In the genomic region with DNA sequence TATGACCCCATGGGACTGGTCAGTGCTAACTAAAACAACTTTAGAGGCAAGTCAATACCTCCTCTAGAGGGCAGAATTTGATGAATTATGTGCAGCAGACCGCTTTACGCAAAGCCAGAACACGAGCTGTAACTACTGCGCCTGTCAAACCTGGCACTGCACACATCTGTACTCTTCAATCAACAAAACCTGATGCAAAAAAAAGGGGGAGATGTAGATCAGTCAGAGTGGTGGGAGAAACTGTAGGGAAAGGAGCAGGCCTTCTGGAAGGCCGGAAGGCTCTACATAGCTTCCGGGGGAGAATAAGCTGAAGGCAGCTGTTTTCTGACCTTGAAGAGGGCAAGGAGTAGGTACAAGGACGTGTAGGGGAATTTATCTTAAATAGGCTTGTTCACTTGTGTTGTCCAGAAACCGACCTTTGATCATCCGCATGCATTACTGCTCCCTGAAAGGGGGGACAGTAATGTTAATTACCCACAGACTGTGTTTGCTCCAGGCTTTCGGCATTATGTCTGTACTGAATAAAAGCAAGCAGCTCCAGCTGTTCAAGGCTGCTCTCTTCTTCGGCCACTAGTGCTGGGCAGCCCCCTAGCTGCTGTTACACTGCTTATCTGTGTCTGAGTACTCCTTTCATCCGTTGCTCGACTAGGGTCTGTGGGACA, we compare ENCODE assay signal across 15 cellular contexts. TPM values are rescaled to one million over a fixed set of nuclear protein-coding genes. Genes with fewer than 3 reads are reported as not detected.
DNase-seq lines count a peak whose midpoint lies in the region; ATAC-seq, FAIRE-seq and TF ChIP-seq lines count a peak whose summit lies in the region.
"Had no signal": no experiment of that assay in that cellular context is flagged by ENCODE, and none has a peak within 500 bp of the region (broad histone marks: within the 10 kb centered on the region; RNA-seq: fewer than 3 reads in every experiment).

No MANE protein-coding gene starts in this region.

- H3K36me3 Mint-ChIP-seq in activated T-cell treated with anti-CD3 and anti-CD28 coated beads, Interleukin-2, amount 50 U/mL, for 24 hours (ENCODE audit: low read depth): peaks cover 33% of the 10 kb centered on the region

- H3K27me3 ChIP-seq in Peyer's patch: no peaks in the 10 kb centered on the region
- H3K27me3 ChIP-seq: ovary, tibial artery had no signal

- H3K4me3 Mint-ChIP-seq in activated T-cell treated with anti-CD3 and anti-CD28 coated beads, Interleukin-2, amount 50 U/mL, for 24 hours: no peak overlapping the region
- H3K4me3 Mint-ChIP-seq: activated CD4-positive, alpha-beta T cell treated with anti-CD3 and anti-CD28 coated beads, Interleukin-2, amount 10 ng/mL, durations not matched to agents 7 days and 5 days; mesothelial cell of epicardium; T-helper 2 cell treated with Interferon-gamma antibody and Interleukin-4, amounts not matched to agents 5 μg/mL and 100 μg/mL, for 36 hours had no signal

- TF ChIP-seq POLR2A in A549 (IDR thresholded peaks at IDR 0.05; ENCODE audit: low read length) (no peak), GM18505 (IDR thresholded peaks at IDR 0.05; ENCODE audit: borderline replicate concordance, extremely low read depth, insufficient read depth, insufficient read length) (peak; percentile 26), Peyer's patch (IDR thresholded peaks at IDR 0.05) (no peak)

- no peaks in the 10 kb centered on the region for H3K27me3 Mint-ChIP-seq in activated T-cell treated with anti-CD3 and anti-CD28 coated beads, Interleukin-2, amount 50 U/mL, for 24 hours
- H3K27me3 Mint-ChIP-seq: activated CD4-positive, alpha-beta T cell treated with anti-CD3 and anti-CD28 coated beads, Interleukin-2, amount 10 ng/mL, durations not matched to agents 7 days and 5 days had no signal

- H3K27ac Mint-ChIP-seq in activated T-cell treated with anti-CD3 and anti-CD28 coated beads, Interleukin-2, amount 50 U/mL, for 24 hours: no peak overlapping the region
- H3K27ac Mint-ChIP-seq: activated CD4-positive, alpha-beta T cell treated with anti-CD3 and anti-CD28 coated beads, Interleukin-2, amount 10 ng/mL, durations not matched to agents 7 days and 5 days; T-helper 2 cell treated with Interferon-gamma antibody and Interleukin-4, amounts not matched to agents 5 μg/mL and 100 μg/mL, for 36 hours had no signal

- no peak overlapping the region for H3K4me2 ChIP-seq in A549

- H3K27ac ChIP-seq in A549 (no peak overlapping the region), Peyer's patch (peak overlapping the region in 3 of 4 donors; percentile 45 to 75 (median 72))
- H3K27ac ChIP-seq: ovary, tibial artery had no signal

- no peak for FAIRE-seq in A549 (lab: Jason Lieb, UNC)

- peaks cover 0 to 11% (median 0%) of the 10 kb centered on the region in 3 donors for H3K36me3 ChIP-seq in Peyer's patch
- H3K36me3 ChIP-seq: HAP-1, ovary had no signal

- TF ChIP-seq RAD21 in A549 (conservative IDR thresholded peaks at IDR 0.05 in 1 of 2, IDR thresholded peaks at IDR 0.05 in 1 of 2): peak; percentile 19 to 32; a peak in 2 of 5 replicates

- WGBS in A549 (ENCODE audit: missing lambda C conversion rate): 86% methylated on average over 13 of the region's 13 CpGs

- peak; percentile 27; the same call in 1 of the 3 replicates for TF ChIP-seq CTCF in A549 (IDR thresholded peaks at IDR 0.05)
- TF ChIP-seq CTCF in Peyer's patch (IDR thresholded peaks at IDR 0.05): peak in 3 of 6 experiments; percentile 21 to 39 (median 25)
- no peak for TF ChIP-seq CTCF in GM20000 (IDR thresholded peaks at IDR 0.05; ENCODE audit: extremely low read depth, missing control alignments)

- TF ChIP-seq EP300 in A549 (IDR thresholded peaks at IDR 0.05): no peak

- no peaks in the 10 kb centered on the region for H3K9me3 Mint-ChIP-seq in activated T-cell treated with anti-CD3 and anti-CD28 coated beads, Interleukin-2, amount 50 U/mL, for 24 hours
- H3K9me3 Mint-ChIP-seq: T-helper 2 cell treated with Interferon-gamma antibody and Interleukin-4, amounts not matched to agents 5 μg/mL and 100 μg/mL, for 36 hours had no signal

- CTCF ChIA-PET in A549 (lab: Yijun Ruan, JAX): interaction anchor here (1.0 to 1.4 kb wide), 4 partner anchors 9 to 80 kb away, joined by 3 to 4 read pairs (median 4); no protein-coding TSS in a partner anchor

- ATAC-seq in A549 (peak; percentile 75 to 77; a peak in 4 of 6 replicates), GM18505 (IDR thresholded peaks at IDR 0.05; ENCODE audit: unreplicated experiment) (no peak)

- H3K4me3 ChIP-seq in A549: no peak overlapping the region
- H3K4me3 ChIP-seq in Peyer's patch: no peak overlapping the region
- H3K4me3 ChIP-seq: HAP-1, ovary, tibial artery had no signal

- H3K9me3 ChIP-seq in A549: no peaks in the 10 kb centered on the region
- H3K9me3 ChIP-seq in Peyer's patch: no peaks in the 10 kb centered on the region
- H3K9me3 ChIP-seq: HAP-1, ovary, tibial artery had no signal

- peaks cover 8% of the 10 kb centered on the region; the same call in 1 of the 3 replicates for H3K4me1 ChIP-seq in A549
- peaks cover 0 to 19% (median 0%) of the 10 kb centered on the region in 4 donors for H3K4me1 ChIP-seq in Peyer's patch
- H3K4me1 ChIP-seq: HAP-1, tibial artery had no signal

- POLR2A ChIA-PET in A549 (lab: Yijun Ruan, JAX): no interaction called here

- H3K4me1 Mint-ChIP-seq in activated T-cell treated with anti-CD3 and anti-CD28 coated beads, Interleukin-2, amount 50 U/mL, for 24 hours (ENCODE audit: low read depth): peaks cover 14% of the 10 kb centered on the region
- H3K4me1 Mint-ChIP-seq: activated CD4-positive, alpha-beta T cell treated with anti-CD3 and anti-CD28 coated beads, Interleukin-2, amount 10 ng/mL, durations not matched to agents 7 days and 5 days had no signal

- DNase-seq in A549 (ENCODE audit: low read depth in 1 of 2, low spot score in 1 of 2): peak in 1 of 2 experiments; percentile 31
- peak in 1 of 3 donors; percentile 44 for DNase-seq in Peyer's patch
- peak; percentile 7 for DNase-seq in iPS-NIHi11 (ENCODE audit: low spot score)
- no peak for DNase-seq in GM20000 (ENCODE audit: low spot score)
- no peak for DNase-seq in SW 1271 (lab: John Stamatoyannopoulos, UW)
- DNase-seq in activated T-cell treated with anti-CD3 and anti-CD28 coated beads, Interleukin-2, amount 50 U/mL, for 24 hours: no peak
- DNase-seq in activated CD4-positive, alpha-beta T cell treated with anti-CD3 and anti-CD28 coated beads, Interleukin-2, amount 50 U/mL, for 48 hours: no peak
- DNase-seq: activated CD4-positive, alpha-beta T cell treated with anti-CD3 and anti-CD28 coated beads, Interleukin-2, amount 10 ng/mL, durations not matched to agents 7 days and 5 days; ovary; stimulated activated CD8-positive, alpha-beta memory T cell treated with anti-CD3 and anti-CD28 coated beads, Interleukin-4, amount 100 ng/mL, for 48 hours; tibial artery had no signal

TF ChIP-seq in A549, 52 proteins besides CTCF, POLR2A, EP300 and RAD21 (continues in another document):
- TF ChIP-seq, protein P1, sequence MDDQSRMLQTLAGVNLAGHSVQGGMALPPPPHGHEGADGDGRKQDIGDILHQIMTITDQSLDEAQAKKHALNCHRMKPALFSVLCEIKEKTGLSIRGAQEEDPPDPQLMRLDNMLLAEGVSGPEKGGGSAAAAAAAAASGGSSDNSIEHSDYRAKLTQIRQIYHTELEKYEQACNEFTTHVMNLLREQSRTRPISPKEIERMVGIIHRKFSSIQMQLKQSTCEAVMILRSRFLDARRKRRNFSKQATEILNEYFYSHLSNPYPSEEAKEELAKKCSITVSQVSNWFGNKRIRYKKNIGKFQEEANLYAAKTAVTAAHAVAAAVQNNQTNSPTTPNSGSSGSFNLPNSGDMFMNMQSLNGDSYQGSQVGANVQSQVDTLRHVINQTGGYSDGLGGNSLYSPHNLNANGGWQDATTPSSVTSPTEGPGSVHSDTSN (IDR thresholded peaks at IDR 0.05): no peak
- TF ChIP-seq, protein P2, sequence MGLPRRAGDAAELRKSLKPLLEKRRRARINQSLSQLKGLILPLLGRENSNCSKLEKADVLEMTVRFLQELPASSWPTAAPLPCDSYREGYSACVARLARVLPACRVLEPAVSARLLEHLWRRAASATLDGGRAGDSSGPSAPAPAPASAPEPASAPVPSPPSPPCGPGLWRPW (IDR thresholded peaks at IDR 0.05): no peak
- TF ChIP-seq EHMT2 (IDR thresholded peaks at IDR 0.05; ENCODE audit: low read depth) (no peak), SMC3 (IDR thresholded peaks at IDR 0.05) (no peak), BHLHE40 (IDR thresholded peaks at IDR 0.05; ENCODE audit: low read depth, low read length) (no peak), CEBPB (IDR thresholded peaks at IDR 0.05) (no peak), HOXA7 (CRISPR knock-in tag; IDR thresholded peaks at IDR 0.05) (no peak), FOSL2 (IDR thresholded peaks at IDR 0.05) (no peak), FOSL2 (CRISPR knock-in tag; IDR thresholded peaks at IDR 0.05) (no peak), CHD2 (IDR thresholded peaks at IDR 0.05; ENCODE audit: low read length, partially characterized antibody) (no peak), CBX2 (IDR thresholded peaks at IDR 0.05; ENCODE audit: borderline replicate concordance, low read depth) (no peak), JUNB (IDR thresholded peaks at IDR 0.05) (no peak)

RNA-seq across cellular contexts. Expression of a gene that starts 41.0 kb away (rescaled TPM):
- polyA plus RNA-seq in A549 (2011; rRNA removed): 4.5 and 6.3 TPM in 2 replicates
- polyA plus RNA-seq in A549 (2012; cell fraction: cytosol; rRNA removed): 1.1 and 1.6 TPM in 2 replicates
- polyA plus RNA-seq in A549 (2012; cell fraction: nucleus; rRNA removed): 0.48 and 0.49 TPM in 2 replicates
- 2.0 TPM in 3 replicates for polyA plus RNA-seq in A549 (2017; fragmentation: RNase III; extraction: RNeasy Plus Mini Kit Qiagen cat#74134 plus additional on column Dnase treatment)
- 0.54 and 0.79 TPM in 2 replicates for polyA minus RNA-seq in A549 (2011; rRNA and poly(A)+ RNA removed)
- 100 to 1,000 TPM; 144 to 231 (median 203) TPM for total RNA-seq in Peyer's patch

Comparison
In these comparisons a context has a peak if more than half of its experiments do, and no peak if none do; other contexts are left out.
1. H3K27ac ChIP-seq: peak in Peyer's patch (3 of 4); none in A549 (0 of 2).